ENCODE assay signal across 22 cellular contexts in the genomic region with DNA sequence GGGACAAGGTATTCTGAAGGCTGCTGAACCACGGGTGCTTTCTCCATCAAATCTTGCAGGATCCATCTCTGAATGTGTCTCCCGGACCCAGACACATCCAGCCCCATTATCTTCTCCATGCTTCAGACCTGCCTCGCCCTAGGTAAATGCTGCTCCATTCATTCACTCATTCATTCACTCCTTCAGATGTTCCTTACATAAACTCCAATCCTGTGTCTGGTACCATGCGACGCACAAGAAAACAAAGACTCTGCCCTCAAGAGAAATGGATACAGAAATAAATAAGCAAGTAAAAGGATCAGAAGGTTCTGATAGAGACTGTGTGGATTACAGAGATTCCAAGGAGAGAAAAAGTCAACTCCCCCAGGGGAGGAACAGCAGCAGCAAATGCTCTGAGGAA. TPM values are rescaled to one million over a fixed set of nuclear protein-coding genes. Genes with fewer than 3 reads are reported as not detected.
"Had no signal": no experiment of that assay in that cellular context is flagged by ENCODE, and none has a peak within 500 bp of the region (broad histone marks: within the 10 kb centered on the region; RNA-seq: fewer than 3 reads in every experiment).

No MANE protein-coding gene starts in this region.

- H3K27ac Mint-ChIP-seq: natural killer cell treated with Interleukin-12 subunit alpha and Interleukin-12 subunit beta and Interleukin-15 and Interleukin-18, amount 100 ng/mL, for 72 hours; stimulated activated naive B cell treated with anti-CD40 and anti-IgM and Interleukin-4, amounts not matched to agents 10 μg/mL and 1 μg/mL and 100 μg/mL, for 72 hours; stimulated activated naive CD8-positive, alpha-beta T cell treated with anti-CD3 and anti-CD28 coated beads, Interleukin-15, amount 100 ng/mL, for 72 hours had no signal

- FAIRE-seq: endometrium had no signal

- H3K4me1 ChIP-seq: upper lobe of right lung, vagina had no signal

- H3K36me3 Mint-ChIP-seq: natural killer cell treated with Interleukin-12 subunit alpha and Interleukin-12 subunit beta and Interleukin-15 and Interleukin-18, amount 100 ng/mL, for 72 hours; stimulated activated naive B cell treated with anti-CD40 and anti-IgM and Interleukin-4, amounts not matched to agents 10 μg/mL and 1 μg/mL and 100 μg/mL, for 72 hours had no signal

- H3K4me3 Mint-ChIP-seq: natural killer cell treated with Interleukin-12 subunit alpha and Interleukin-12 subunit beta and Interleukin-15 and Interleukin-18, amount 100 ng/mL, for 72 hours; stimulated activated naive B cell treated with anti-CD40 and anti-IgM and Interleukin-4, amounts not matched to agents 10 μg/mL and 1 μg/mL and 100 μg/mL, for 72 hours; stimulated activated naive CD8-positive, alpha-beta T cell treated with anti-CD3 and anti-CD28 coated beads, Interleukin-15, amount 100 ng/mL, for 72 hours had no signal

- H3K4me3 ChIP-seq: gastroesophageal sphincter, spleen, testis, tibial nerve, upper lobe of right lung, vagina had no signal

- H3K27me3 Mint-ChIP-seq: stimulated activated naive CD8-positive, alpha-beta T cell treated with anti-CD3 and anti-CD28 coated beads, Interleukin-15, amount 100 ng/mL, for 72 hours had no signal

- H3K9me3 Mint-ChIP-seq: natural killer cell treated with Interleukin-12 subunit alpha and Interleukin-12 subunit beta and Interleukin-15 and Interleukin-18, amount 100 ng/mL, for 72 hours; stimulated activated naive CD8-positive, alpha-beta T cell treated with anti-CD3 and anti-CD28 coated beads, Interleukin-15, amount 100 ng/mL, for 72 hours had no signal

- H3K27me3 ChIP-seq: gastroesophageal sphincter, spleen, testis, tibial nerve, upper lobe of right lung, vagina had no signal

- H3K36me3 ChIP-seq: gastroesophageal sphincter, spleen, tibial nerve, upper lobe of right lung, vagina had no signal

- H3K4me1 Mint-ChIP-seq: stimulated activated naive CD8-positive, alpha-beta T cell treated with anti-CD3 and anti-CD28 coated beads, Interleukin-15, amount 100 ng/mL, for 72 hours had no signal

- H3K27ac ChIP-seq: gastroesophageal sphincter, spleen, testis, upper lobe of right lung, vagina had no signal

- DNase-seq: effector memory CD4-positive, alpha-beta T cell; foreskin fibroblast; glutamatergic neuron; left colon; left ventricle myocardium superior; spleen; stimulated activated CD4-positive, alpha-beta T cell treated with anti-CD3 and anti-CD28 coated beads, Interleukin-2, amount 100 ng/mL, for 24 hours; stimulated activated CD4-positive, alpha-beta T cell treated with anti-CD3 and anti-CD28 coated beads, Interleukin-4, amount 100 ng/mL, for 4 hours; stimulated activated naive B cell treated with anti-CD40 and anti-IgM and Interleukin-4, amounts not matched to agents 10 μg/mL and 1 μg/mL and 100 μg/mL, for 72 hours; stimulated activated naive CD8-positive, alpha-beta T cell treated with anti-CD3 and anti-CD28 coated beads, Interleukin-15, amount 100 ng/mL, for 72 hours; upper lobe of right lung had no signal

- H3K9me3 ChIP-seq: gastroesophageal sphincter, spleen, testis, tibial nerve, upper lobe of right lung, vagina had no signal

RNA-seq across cellular contexts. Expression of gene ADGRD2, which starts 27.1 kb away (rescaled TPM):
- total RNA-seq: gastroesophageal sphincter; kidney epithelial cell; left colon; left ventricle myocardium superior; lung microvascular endothelial cell; natural killer cell treated with Interleukin-12 subunit alpha and Interleukin-12 subunit beta and Interleukin-15 and Interleukin-18, amount 100 ng/mL, for 72 hours; omental fat pad; pulmonary artery endothelial cell; subcutaneous adipose tissue; tibial nerve; upper lobe of right lung had no signal
